ENCODE assay signal across 13 cellular contexts in genomic region chr2:46134531-46135229, GRCh38.
DNase-seq lines count a peak whose midpoint lies in the region; ATAC-seq and TF ChIP-seq lines count a peak whose summit lies in the region.
"Had no signal": no experiment of that assay in that cellular context is flagged by ENCODE, and none has a peak within 500 bp of the region (broad histone marks: within the 10 kb centered on the region; RNA-seq: fewer than 3 reads in every experiment).

No MANE protein-coding gene starts in this region.

- H3K27ac ChIP-seq in BLaER1 = no peak overlapping the region
- peak overlapping the region; percentile 88 for H3K27ac ChIP-seq in RWPE1
- peak overlapping the region; percentile 10 to 17 for H3K27ac ChIP-seq in ovary

- TF ChIP-seq POLR2A in ovary (IDR thresholded peaks at IDR 0.05) = no peak

- POLR2A ChIA-PET in RWPE1 (lab: Yijun Ruan, JAX; ENCODE audit: low non-redundant PET) = no interaction called here
- POLR2A ChIA-PET in activated CD4-positive, alpha-beta T cell treated with anti-CD3 and anti-CD28 coated beads for 36 hours (lab: Charles Lee) = no interaction called here

- no peaks in the 10 kb centered on the region for H3K4me1 Mint-ChIP-seq in activated CD4-positive, alpha-beta T cell treated with anti-CD3 and anti-CD28 coated beads for 36 hours

- H3K9me3 ChIP-seq in BLaER1 (no peaks in the 10 kb centered on the region), ovary (no peaks in the 10 kb centered on the region)

- DNase-seq in RWPE1 (ENCODE audit: low spot score) (peak; percentile 74), fibroblast of peridontal ligament (ENCODE audit: extremely low read depth) (peak; percentile 56), ovary (peak in 3 of 5 donors; percentile 30 to 52 (median 47)), UCSD-AML1 (lab: John Stamatoyannopoulos, UW; ENCODE audit: unreplicated experiment) (no peak), omental fat pad (ENCODE audit: low spot score) (no peak)
- no peak for DNase-seq in activated CD4-positive, alpha-beta T cell treated with anti-CD3 and anti-CD28 coated beads for 36 hours
- DNase-seq in central memory CD4-positive, alpha-beta T cell = no peak
- DNase-seq: activated CD4-positive, CD25-positive, alpha-beta regulatory T cell treated with anti-CD3 and anti-CD28 coated beads, Interleukin-2, amount 50 U/mL, for 72 hours; amygdala; CD4-positive, alpha-beta T cell; MV-4-11; nucleus accumbens had no signal

- H3K36me3 ChIP-seq in BLaER1 (peaks cover 78% of the 10 kb centered on the region), ovary (no peaks in the 10 kb centered on the region)

- ATAC-seq in omental fat pad (ENCODE audit: low FRiP score) = no peak
- no peak for ATAC-seq in activated CD4-positive, alpha-beta T cell treated with anti-CD3 and anti-CD28 coated beads for 36 hours

- H3K27me3 ChIP-seq in BLaER1 = no peaks in the 10 kb centered on the region
- no peaks in the 10 kb centered on the region for H3K27me3 ChIP-seq in ovary

- H3K9me3 Mint-ChIP-seq in activated CD4-positive, alpha-beta T cell treated with anti-CD3 and anti-CD28 coated beads for 36 hours (ENCODE audit: low read depth) = no peaks in the 10 kb centered on the region
- H3K9me3 Mint-ChIP-seq: CD4-positive, alpha-beta T cell had no signal

- WGBS in ovary, 3 donors = 41 to 48% (median 42%) methylated on average over 8 of the region's 8 CpGs

- H3K4me3 ChIP-seq in BLaER1 = no peak overlapping the region
- H3K4me3 ChIP-seq in ovary = no peak overlapping the region

- TF ChIP-seq CTCF in RWPE1 (conservative IDR thresholded peaks at IDR 0.05; ENCODE audit: low read depth) (no peak), ovary (IDR thresholded peaks at IDR 0.05) (no peak), omental fat pad (IDR thresholded peaks at IDR 0.05) (no peak)

- peaks cover 45% of the 10 kb centered on the region for H4K20me1 ChIP-seq in BLaER1

- no peaks in the 10 kb centered on the region for H3K27me3 Mint-ChIP-seq in activated CD4-positive, alpha-beta T cell treated with anti-CD3 and anti-CD28 coated beads for 36 hours
- H3K27me3 Mint-ChIP-seq: CD4-positive, alpha-beta T cell had no signal

- peak overlapping the region; percentile 20; the same call in 1 of the 2 replicates for H3K4me2 ChIP-seq in BLaER1

- intact Hi-C loops in ovary (cut with DNase I) = no loop called here
- intact Hi-C loops in activated CD4-positive, alpha-beta T cell treated with anti-CD3 and anti-CD28 coated beads for 36 hours (cut with DNase I, micrococcal nuclease) = no loop called here

- CTCF ChIA-PET in RWPE1 (lab: Yijun Ruan, JAX) = interaction anchor here (0.5 to 0.6 kb wide), 2 partner anchors 71 to 72 kb away, joined by 3 read pairs; no protein-coding TSS in a partner anchor
- CTCF ChIA-PET in activated CD4-positive, alpha-beta T cell treated with anti-CD3 and anti-CD28 coated beads for 36 hours (lab: Charles Lee) = no interaction called here

- no peak overlapping the region for H3K27ac Mint-ChIP-seq in activated CD4-positive, alpha-beta T cell treated with anti-CD3 and anti-CD28 coated beads for 36 hours
- H3K27ac Mint-ChIP-seq: CD4-positive, alpha-beta T cell had no signal

- H3K36me3 Mint-ChIP-seq in activated CD4-positive, alpha-beta T cell treated with anti-CD3 and anti-CD28 coated beads for 36 hours (ENCODE audit: low read depth) = no peaks in the 10 kb centered on the region

- no peak for TF ChIP-seq EP300 in ovary (IDR thresholded peaks at IDR 0.05)

- H3K9ac ChIP-seq in BLaER1 = no peak overlapping the region

- H3K4me1 ChIP-seq in BLaER1 = peaks cover 12% of the 10 kb centered on the region; the same call in 1 of the 2 replicates
- H3K4me1 ChIP-seq in ovary (ENCODE audit: insufficient read depth) = peaks cover 13% of the 10 kb centered on the region

- H3K4me3 Mint-ChIP-seq in activated CD4-positive, alpha-beta T cell treated with anti-CD3 and anti-CD28 coated beads for 36 hours = no peak overlapping the region
- H3K4me3 Mint-ChIP-seq: CD4-positive, alpha-beta T cell had no signal

Comparison
In these comparisons a context has a peak if more than half of its experiments do, and no peak if none do; other contexts are left out.
1. DNase-seq: peak in RWPE1 (single experiment), fibroblast of peridontal ligament (single experiment) and ovary (3 of 5); none in UCSD-AML1 (single experiment), omental fat pad (single experiment), activated CD4-positive, alpha-beta T cell treated with anti-CD3 and anti-CD28 coated beads for 36 hours (single experiment) and central memory CD4-positive, alpha-beta T cell (single experiment).